ENCODE assay signal across 12 cellular contexts in genomic region chr18:3665187-3665586, GRCh38.
DNase-seq lines count a peak whose midpoint lies in the region; ATAC-seq, FAIRE-seq and TF ChIP-seq lines count a peak whose summit lies in the region.
"Had no signal": no experiment of that assay in that cellular context is flagged by ENCODE, and none has a peak within 500 bp of the region (broad histone marks: within the 10 kb centered on the region; RNA-seq: fewer than 3 reads in every experiment).

No MANE protein-coding gene starts in this region.

- no peaks in the 10 kb centered on the region for H3K27me3 Mint-ChIP-seq in brain
- no peaks in the 10 kb centered on the region for H3K27me3 Mint-ChIP-seq in mesothelial cell of epicardium (ENCODE audit: low read depth)

- no peak for FAIRE-seq in pancreas (lab: Jason Lieb, UNC)

- H3K27ac ChIP-seq in HUES48 (ENCODE audit: low read depth, low read length) (peak overlapping the region; percentile 96), transverse colon (peak overlapping the region; percentile 78 to 84 (median 82)), pancreas (peak overlapping the region in 2 of 4 donors; percentile 63 to 82)

- no peak for DNase-seq in mesothelial cell of epicardium (ENCODE audit: low spot score in 2 of 2, unreplicated experiment in 2 of 2)
- no peak for DNase-seq in transverse colon
- no peak for DNase-seq in pancreas
- DNase-seq: activated CD8-positive, alpha-beta memory T cell treated with anti-CD3 and anti-CD28 coated beads for 24 hours; activated effector memory CD4-positive, alpha-beta T cell treated with Interleukin-2 at 50 U/mL for 16 hours; dorsolateral prefrontal cortex; NCI-H1048 had no signal

- H3K27ac Mint-ChIP-seq in brain, result peak overlapping the region; percentile 38 to 97 (median 92)
- peak overlapping the region; percentile 76 for H3K27ac Mint-ChIP-seq in mesothelial cell of epicardium

- ATAC-seq in pancreas (no peak), GM21825 (IDR thresholded peaks at IDR 0.05; ENCODE audit: unreplicated experiment) (no peak), HG03432 (IDR thresholded peaks at IDR 0.05; ENCODE audit: unreplicated experiment) (no peak)

- no peak for TF ChIP-seq EP300 in transverse colon (IDR thresholded peaks at IDR 0.05; ENCODE audit: low read depth)

- H3K4me3 Mint-ChIP-seq in brain (peak overlapping the region in 1 of 5 experiments; percentile 77), mesothelial cell of epicardium (no peak overlapping the region)

- H3K4me1 ChIP-seq in HUES48 (ENCODE audit: control insufficient read depth, insufficient read depth, low read length) (peaks cover 19% of the 10 kb centered on the region), transverse colon (peaks cover 0 to 22% (median 9%) of the 10 kb centered on the region in 4 donors), pancreas (peaks cover 0 to 9% (median 0%) of the 10 kb centered on the region in 3 donors)

- intact Hi-C loops in transverse colon (cut with DNase I; ENCODE audit: low total_unique reads), result loop anchor here (5.0 kb wide), 2 partner anchors 213 to 378 kb away; partner anchors contain the start of gene TGIF1
- intact Hi-C loops in pancreas (cut with DNase I), result loop anchor here (5.0 to 10.0 kb wide), 3 partner anchors 70 to 383 kb away; no protein-coding TSS in a partner anchor

- TF ChIP-seq CTCF in brain (conservative IDR thresholded peaks at IDR 0.05) (no peak), mesothelial cell of epicardium (IDR thresholded peaks at IDR 0.05; ENCODE audit: unreplicated experiment) (no peak), transverse colon (IDR thresholded peaks at IDR 0.05) (no peak), pancreas (IDR thresholded peaks at IDR 0.05) (no peak)

- WGBS in transverse colon (ENCODE audit: low coverage in 1 of 2), 2 donors, result 65 to 67% methylated on average over 3 of the region's 3 CpGs
- 69 to 78% methylated on average over 3 of the region's 3 CpGs for WGBS in pancreas, 2 donors

- TF ChIP-seq POLR2A in transverse colon (IDR thresholded peaks at IDR 0.05), result no peak

- H3K9me3 ChIP-seq in HUES48 (ENCODE audit: control insufficient read depth, insufficient read depth, low read length), result no peaks in the 10 kb centered on the region
- H3K9me3 ChIP-seq in transverse colon, result no peaks in the 10 kb centered on the region
- H3K9me3 ChIP-seq in pancreas, result no peaks in the 10 kb centered on the region
- H3K9me3 ChIP-seq: testis had no signal

- no peak overlapping the region for H3K9ac ChIP-seq in HUES48 (ENCODE audit: low read depth, low read length)

- H3K4me1 Mint-ChIP-seq in brain, result peaks cover 30% of the 10 kb centered on the region
- peaks cover 23% of the 10 kb centered on the region for H3K4me1 Mint-ChIP-seq in mesothelial cell of epicardium

- H3K27me3 ChIP-seq in HUES48 (ENCODE audit: control insufficient read depth, insufficient read depth, low read length), result no peaks in the 10 kb centered on the region
- no peaks in the 10 kb centered on the region for H3K27me3 ChIP-seq in transverse colon
- no peaks in the 10 kb centered on the region for H3K27me3 ChIP-seq in pancreas
- H3K27me3 ChIP-seq: dorsolateral prefrontal cortex, testis had no signal

- 0 out of 2 replicates have a peak, but pooled peaks cover 4% of the 10 kb centered on the region for H3K36me3 ChIP-seq in HUES48 (ENCODE audit: control insufficient read depth, insufficient read depth, low read length)
- H3K36me3 ChIP-seq in transverse colon, result no peaks in the 10 kb centered on the region
- H3K36me3 ChIP-seq in pancreas, result no peaks in the 10 kb centered on the region

- H3K9me3 Mint-ChIP-seq in brain, result peaks cover 0 to 11% (median 4%) of the 10 kb centered on the region in 5 experiments
- H3K9me3 Mint-ChIP-seq in mesothelial cell of epicardium, result peaks cover 9% of the 10 kb centered on the region

- in situ Hi-C loops in transverse colon (cut with MboI; ENCODE audit: low pct_ligation_motif_present in 1 of 4, low pct_unique_long_range_greater_than_20kb in 1 of 4, low sequenced_read_pairs in 3 of 4), result loop anchor here (5.0 to 10.0 kb wide), 4 partner anchors 70 to 390 kb away; no protein-coding TSS in a partner anchor

- H3K4me3 ChIP-seq in HUES48 (ENCODE audit: low read depth, low read length), result no peak overlapping the region
- H3K4me3 ChIP-seq in transverse colon, result no peak overlapping the region
- no peak overlapping the region for H3K4me3 ChIP-seq in pancreas

- H3K36me3 Mint-ChIP-seq in brain (peaks cover 29% of the 10 kb centered on the region), mesothelial cell of epicardium (peaks cover 3% of the 10 kb centered on the region)
